Comparison of ENCODE assay signal across 8 cellular contexts in the genomic region with DNA sequence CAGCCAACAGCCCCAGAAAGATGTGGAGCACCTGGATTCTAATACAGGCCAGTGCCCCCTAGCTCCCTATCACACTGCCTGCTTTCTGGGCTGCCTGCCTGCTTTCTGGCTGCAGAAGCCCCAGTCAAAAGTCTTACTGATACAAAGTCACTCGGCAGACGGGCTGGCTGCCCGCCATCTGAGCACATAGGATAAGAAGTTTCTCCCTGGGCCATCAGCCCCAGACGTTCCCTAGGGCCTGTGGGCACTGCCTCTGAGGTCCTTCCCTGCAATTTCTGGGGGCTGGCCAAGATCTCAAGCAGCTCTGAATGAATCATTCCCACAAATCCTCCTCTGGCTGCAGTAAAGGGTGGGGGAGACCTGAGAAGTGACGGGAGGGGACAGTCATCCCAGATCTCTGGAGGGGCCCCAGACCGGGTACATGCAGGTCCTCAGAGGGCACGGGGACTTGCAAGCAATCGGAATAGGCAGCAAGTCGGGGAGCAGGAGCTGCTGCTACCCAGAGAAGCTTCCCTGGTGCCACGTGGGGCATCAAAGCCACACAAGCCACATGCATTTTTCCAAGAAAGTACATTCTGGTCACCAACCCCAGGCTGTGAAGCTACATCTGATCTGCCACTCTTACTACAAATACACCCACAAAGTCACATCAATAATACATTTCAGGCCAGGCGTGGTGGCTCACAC. TPM values are rescaled to one million over a fixed set of nuclear protein-coding genes. Genes with fewer than 3 reads are reported as not detected.
DNase-seq lines count a peak whose midpoint lies in the region; ATAC-seq, FAIRE-seq and TF ChIP-seq lines count a peak whose summit lies in the region.
"Had no signal": no experiment of that assay in that cellular context is flagged by ENCODE, and none has a peak within 500 bp of the region (broad histone marks: within the 10 kb centered on the region; RNA-seq: fewer than 3 reads in every experiment).

No MANE protein-coding gene starts in this region.

- TF ChIP-seq POLR2A in H54 (IDR thresholded peaks at IDR 0.05; ENCODE audit: low read depth, low read length), result no peak
- no peak for TF ChIP-seq POLR2A in spleen (IDR thresholded peaks at IDR 0.05)

- ATAC-seq in T-cell (replicated peaks in 1 of 4), result no peak
- ATAC-seq in HG03139 (IDR thresholded peaks at IDR 0.05; ENCODE audit: unreplicated experiment), result no peak
- no peak for ATAC-seq in HG03196 (IDR thresholded peaks at IDR 0.05; ENCODE audit: unreplicated experiment)

- TF ChIP-seq CTCF in spleen (IDR thresholded peaks at IDR 0.05 in 8 of 11, conservative IDR thresholded peaks at IDR 0.05 in 3 of 11), result no peak

- no peaks in the 10 kb centered on the region for H3K27me3 Mint-ChIP-seq in T-cell
- H3K27me3 Mint-ChIP-seq: naive B cell had no signal

- peak; percentile 62 for DNase-seq in H54 (ENCODE audit: insufficient read length, low spot score)
- DNase-seq in T-cell, result no peak
- peak; percentile 93 for DNase-seq in glomerular visceral epithelial cell (ENCODE audit: extremely low spot score)
- DNase-seq in spleen, result peak; percentile 66
- no peak for DNase-seq in NCI-H2107 treated with DMSO at 0.1 percent for 48 hours (lab: John Stamatoyannopoulos, UW; ENCODE audit: unreplicated experiment)
- DNase-seq: naive B cell had no signal

- no peaks in the 10 kb centered on the region for H3K9me3 Mint-ChIP-seq in T-cell

- peak overlapping the region; percentile 64 to 70 for H3K27ac Mint-ChIP-seq in T-cell

- peak; percentile 73 for FAIRE-seq in H54 (lab: Jason Lieb, UNC)

- H3K36me3 Mint-ChIP-seq in T-cell, result peaks cover 8% of the 10 kb centered on the region
- H3K36me3 Mint-ChIP-seq: naive B cell had no signal

- 61 to 69% (median 65%) methylated on average over 8 to 11 of the region's 11 CpGs for WGBS in spleen, 5 donors

- CTCF ChIA-PET in T-cell (lab: Charles Lee), result interaction anchor here (0.6 kb wide), 2 partner anchors 85 to 154 kb away, joined by 4 to 7 read pairs; no protein-coding TSS in a partner anchor

- peaks cover 62 to 78% (median 67%) of the 10 kb centered on the region in 3 donors for H3K4me1 Mint-ChIP-seq in T-cell

- H3K4me3 ChIP-seq in spleen, result no peak overlapping the region

- POLR2A ChIA-PET in T-cell (lab: Charles Lee), result no interaction called here

- intact Hi-C loops in spleen (cut with DNase I; ENCODE audit: low total_unique reads), result no loop called here

- peak overlapping the region in 3 of 8 donors; percentile 11 to 56 (median 26) for H3K27ac ChIP-seq in spleen

- H3K4me3 Mint-ChIP-seq in T-cell, result peak overlapping the region in 1 of 3 donors; percentile 20

- peaks cover 0 to 38% (median 12%) of the 10 kb centered on the region in 6 donors for H3K36me3 ChIP-seq in spleen

- no peaks in the 10 kb centered on the region for H3K27me3 ChIP-seq in spleen (replicated peaks in 1 of 7)

- H3K9me3 ChIP-seq in spleen, result peaks cover 0 to 3% (median 0%) of the 10 kb centered on the region in 8 donors

- H3K4me1 ChIP-seq in spleen, result peaks cover 23 to 89% (median 61%) of the 10 kb centered on the region in 6 donors

RNA-seq across cellular contexts. Expression of a gene that starts 4.7 kb away (rescaled TPM):
- total RNA-seq in T-cell, result 10 to 100 TPM; 30.3 to 42.1 (median 38.0) TPM
- 100 to 1,000 TPM in 2 of 7 donors, 10 to 100 TPM in 5; 43.5 to 119 (median 63.2) TPM for total RNA-seq in spleen
- 10 to 100 TPM; 14.6 to 22.2 (median 16.6) TPM for polyA plus RNA-seq in spleen

RNA-seq across cellular contexts. Expression of a gene that starts 32.6 kb away (rescaled TPM):
- total RNA-seq in T-cell (not detected), spleen (1 to 10 TPM in 6 of 7 donors, under 1 TPM in 1; 0.34 to 2.9 (median 2.1) TPM)
- polyA plus RNA-seq in spleen, result 1 to 10 TPM in 2 of 3 donors, under 1 TPM in 1; 0.98 to 1.9 (median 1.3) TPM

RNA-seq across cellular contexts. Expression of a gene that starts 36.5 kb away (rescaled TPM):
- total RNA-seq in T-cell (not detected), spleen (not detected)
- polyA plus RNA-seq in spleen, result under 1 TPM; 0.20 to 0.24 (median 0.22) TPM

Comparison
In these comparisons a context has a peak if more than half of its experiments do, and no peak if none do; other contexts are left out.
1. DNase-seq: peak in H54 (single experiment), glomerular visceral epithelial cell (single experiment) and spleen (single experiment); none in T-cell (0 of 34) and NCI-H2107 treated with DMSO at 0.1 percent for 48 hours (single experiment).